Comparison of ENCODE assay signal across 1 cellular context in the genomic region with DNA sequence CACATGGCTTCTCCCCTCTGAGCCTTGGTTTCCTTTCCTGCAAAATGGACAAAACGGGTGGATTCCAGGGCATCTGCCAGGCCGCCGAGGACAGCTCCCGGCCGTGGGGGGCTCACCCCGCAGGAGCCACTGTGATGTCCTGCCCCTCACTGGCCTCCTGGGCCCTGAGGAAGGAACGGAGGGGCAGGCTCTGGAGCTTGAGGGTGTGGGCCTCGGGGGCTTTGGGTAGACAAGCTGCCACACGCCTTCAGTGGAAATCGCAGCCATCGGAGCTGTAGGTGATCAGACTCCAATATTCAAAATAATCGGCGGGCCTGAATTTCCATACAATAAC.
TF ChIP-seq lines count a peak whose summit lies in the region.

No MANE protein-coding gene starts in this region.

TF ChIP-seq in HepG2, 621 proteins besides CTCF, POLR2A, EP300 and RAD21 (continued from another document):
- TF ChIP-seq, protein P1, sequence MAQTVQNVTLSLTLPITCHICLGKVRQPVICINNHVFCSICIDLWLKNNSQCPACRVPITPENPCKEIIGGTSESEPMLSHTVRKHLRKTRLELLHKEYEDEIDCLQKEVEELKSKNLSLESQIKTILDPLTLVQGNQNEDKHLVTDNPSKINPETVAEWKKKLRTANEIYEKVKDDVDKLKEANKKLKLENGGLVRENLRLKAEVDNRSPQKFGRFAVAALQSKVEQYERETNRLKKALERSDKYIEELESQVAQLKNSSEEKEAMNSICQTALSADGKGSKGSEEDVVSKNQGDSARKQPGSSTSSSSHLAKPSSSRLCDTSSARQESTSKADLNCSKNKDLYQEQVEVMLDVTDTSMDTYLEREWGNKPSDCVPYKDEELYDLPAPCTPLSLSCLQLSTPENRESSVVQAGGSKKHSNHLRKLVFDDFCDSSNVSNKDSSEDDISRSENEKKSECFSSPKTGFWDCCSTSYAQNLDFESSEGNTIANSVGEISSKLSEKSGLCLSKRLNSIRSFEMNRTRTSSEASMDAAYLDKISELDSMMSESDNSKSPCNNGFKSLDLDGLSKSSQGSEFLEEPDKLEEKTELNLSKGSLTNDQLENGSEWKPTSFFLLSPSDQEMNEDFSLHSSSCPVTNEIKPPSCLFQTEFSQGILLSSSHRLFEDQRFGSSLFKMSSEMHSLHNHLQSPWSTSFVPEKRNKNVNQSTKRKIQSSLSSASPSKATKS (CRISPR knock-in tag; IDR thresholded peaks at IDR 0.05) = 0 out of 2 replicates have a peak, but pooled peaks have one; percentile 7
- TF ChIP-seq, protein P2, sequence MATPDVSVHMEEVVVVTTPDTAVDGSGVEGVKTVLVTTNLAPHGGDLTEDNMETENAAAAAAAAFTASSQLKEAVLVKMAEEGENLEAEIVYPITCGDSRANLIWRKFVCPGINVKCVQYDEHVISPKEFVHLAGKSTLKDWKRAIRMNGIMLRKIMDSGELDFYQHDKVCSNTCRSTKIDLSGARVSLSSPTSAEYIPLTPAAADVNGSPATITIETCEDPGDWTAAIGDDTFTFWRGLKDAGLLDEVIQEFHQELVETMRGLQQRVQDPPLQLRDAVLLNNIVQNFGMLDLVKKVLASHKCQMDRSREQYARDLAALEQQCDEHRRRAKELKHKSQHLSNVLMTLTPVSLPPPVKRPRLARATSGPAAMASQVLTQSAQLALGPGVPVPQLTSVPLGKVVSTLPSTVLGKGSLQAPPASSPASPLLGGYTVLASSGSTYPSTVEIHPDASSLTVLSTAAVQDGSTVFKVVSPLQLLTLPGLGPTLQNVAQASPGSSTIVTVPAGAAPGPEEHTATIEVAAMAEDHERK (CRISPR knock-in tag; IDR thresholded peaks at IDR 0.05; ENCODE audit: low read depth) = no peak
- TF ChIP-seq ZFP41 (CRISPR knock-in tag; IDR thresholded peaks at IDR 0.05; ENCODE audit: borderline replicate concordance) = no peak
- TF ChIP-seq, protein P3, sequence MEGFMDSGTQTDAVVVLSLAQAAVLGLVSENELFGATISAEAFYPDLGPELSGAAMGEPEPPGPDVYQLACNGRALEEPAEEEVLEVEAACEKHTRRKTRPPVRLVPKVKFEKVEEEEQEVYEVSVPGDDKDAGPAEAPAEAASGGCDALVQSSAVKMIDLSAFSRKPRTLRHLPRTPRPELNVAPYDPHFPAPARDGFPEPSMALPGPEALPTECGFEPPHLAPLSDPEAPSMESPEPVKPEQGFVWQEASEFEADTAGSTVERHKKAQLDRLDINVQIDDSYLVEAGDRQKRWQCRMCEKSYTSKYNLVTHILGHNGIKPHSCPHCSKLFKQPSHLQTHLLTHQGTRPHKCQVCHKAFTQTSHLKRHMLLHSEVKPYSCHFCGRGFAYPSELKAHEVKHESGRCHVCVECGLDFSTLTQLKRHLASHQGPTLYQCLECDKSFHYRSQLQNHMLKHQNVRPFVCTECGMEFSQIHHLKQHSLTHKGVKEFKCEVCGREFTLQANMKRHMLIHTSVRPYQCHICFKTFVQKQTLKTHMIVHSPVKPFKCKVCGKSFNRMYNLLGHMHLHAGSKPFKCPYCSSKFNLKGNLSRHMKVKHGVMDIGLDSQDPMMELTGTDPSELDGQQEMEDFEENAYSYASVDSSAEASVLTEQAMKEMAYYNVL (CRISPR knock-in tag; IDR thresholded peaks at IDR 0.05; ENCODE audit: borderline replicate concordance) = no peak
- TF ChIP-seq TARDBP (CRISPR knock-in tag; IDR thresholded peaks at IDR 0.05) = 0 out of 2 replicates have a peak, but pooled peaks have one; percentile 4
- TF ChIP-seq ATF7-NPFF (CRISPR knock-in tag; IDR thresholded peaks at IDR 0.05; ENCODE audit: low read depth) = no peak
- 0 out of 2 replicates have a peak, but pooled peaks have one; percentile 2 for TF ChIP-seq ZNF510 (CRISPR knock-in tag; IDR thresholded peaks at IDR 0.05; ENCODE audit: low read depth)
- no peak for TF ChIP-seq ZBTB20 (CRISPR knock-in tag; IDR thresholded peaks at IDR 0.05; ENCODE audit: borderline replicate concordance, low read depth)
- TF ChIP-seq, protein P4, sequence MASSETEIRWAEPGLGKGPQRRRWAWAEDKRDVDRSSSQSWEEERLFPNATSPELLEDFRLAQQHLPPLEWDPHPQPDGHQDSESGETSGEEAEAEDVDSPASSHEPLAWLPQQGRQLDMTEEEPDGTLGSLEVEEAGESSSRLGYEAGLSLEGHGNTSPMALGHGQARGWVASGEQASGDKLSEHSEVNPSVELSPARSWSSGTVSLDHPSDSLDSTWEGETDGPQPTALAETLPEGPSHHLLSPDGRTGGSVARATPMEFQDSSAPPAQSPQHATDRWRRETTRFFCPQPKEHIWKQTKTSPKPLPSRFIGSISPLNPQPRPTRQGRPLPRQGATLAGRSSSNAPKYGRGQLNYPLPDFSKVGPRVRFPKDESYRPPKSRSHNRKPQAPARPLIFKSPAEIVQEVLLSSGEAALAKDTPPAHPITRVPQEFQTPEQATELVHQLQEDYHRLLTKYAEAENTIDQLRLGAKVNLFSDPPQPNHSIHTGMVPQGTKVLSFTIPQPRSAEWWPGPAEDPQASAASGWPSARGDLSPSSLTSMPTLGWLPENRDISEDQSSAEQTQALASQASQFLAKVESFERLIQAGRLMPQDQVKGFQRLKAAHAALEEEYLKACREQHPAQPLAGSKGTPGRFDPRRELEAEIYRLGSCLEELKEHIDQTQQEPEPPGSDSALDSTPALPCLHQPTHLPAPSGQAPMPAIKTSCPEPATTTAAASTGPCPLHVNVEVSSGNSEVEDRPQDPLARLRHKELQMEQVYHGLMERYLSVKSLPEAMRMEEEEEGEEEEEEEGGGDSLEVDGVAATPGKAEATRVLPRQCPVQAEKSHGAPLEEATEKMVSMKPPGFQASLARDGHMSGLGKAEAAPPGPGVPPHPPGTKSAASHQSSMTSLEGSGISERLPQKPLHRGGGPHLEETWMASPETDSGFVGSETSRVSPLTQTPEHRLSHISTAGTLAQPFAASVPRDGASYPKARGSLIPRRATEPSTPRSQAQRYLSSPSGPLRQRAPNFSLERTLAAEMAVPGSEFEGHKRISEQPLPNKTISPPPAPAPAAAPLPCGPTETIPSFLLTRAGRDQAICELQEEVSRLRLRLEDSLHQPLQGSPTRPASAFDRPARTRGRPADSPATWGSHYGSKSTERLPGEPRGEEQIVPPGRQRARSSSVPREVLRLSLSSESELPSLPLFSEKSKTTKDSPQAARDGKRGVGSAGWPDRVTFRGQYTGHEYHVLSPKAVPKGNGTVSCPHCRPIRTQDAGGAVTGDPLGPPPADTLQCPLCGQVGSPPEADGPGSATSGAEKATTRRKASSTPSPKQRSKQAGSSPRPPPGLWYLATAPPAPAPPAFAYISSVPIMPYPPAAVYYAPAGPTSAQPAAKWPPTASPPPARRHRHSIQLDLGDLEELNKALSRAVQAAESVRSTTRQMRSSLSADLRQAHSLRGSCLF (CRISPR knock-in tag; IDR thresholded peaks at IDR 0.05; ENCODE audit: borderline replicate concordance) = no peak
- TF ChIP-seq RBFOX2 (IDR thresholded peaks at IDR 0.05; ENCODE audit: low read depth, low read length) = peak; percentile 66
